In genomic region chr1:93672069-93672468, GRCh38 we compare ENCODE assay signal across 1 cellular context.
TF ChIP-seq lines count a peak whose summit lies in the region.

No MANE protein-coding gene starts in this region.

TF ChIP-seq in IMR-90, 13 proteins besides CTCF, POLR2A, EP300 and RAD21 (continued from another document):
- TF ChIP-seq MXI1 (IDR thresholded peaks at IDR 0.05; ENCODE audit: borderline replicate concordance, low read depth, low read length) = no peak
